ENCODE assay signal across 29 cellular contexts in genomic region chr18:5132987-5133386, GRCh38.
"Had no signal": no experiment of that assay in that cellular context is flagged by ENCODE, and none has a peak within 500 bp of the region (broad histone marks: within the 10 kb centered on the region; RNA-seq: fewer than 3 reads in every experiment).

No MANE protein-coding gene starts in this region.

- H3K36me3 Mint-ChIP-seq: naive B cell; natural killer cell treated with Interleukin-12 subunit alpha and Interleukin-12 subunit beta and Interleukin-15 and Interleukin-18, amount 100 ng/mL, for 72 hours; stimulated activated naive B cell treated with anti-CD40 and anti-IgM and Interleukin-4, amounts not matched to agents 10 μg/mL and 1 μg/mL and 100 μg/mL, for 72 hours had no signal

- H3K27me3 ChIP-seq: ovary, right lobe of liver, sigmoid colon, stomach, thyroid gland, tibial nerve, upper lobe of left lung, uterus had no signal

- H3K27ac ChIP-seq: ovary, parathyroid adenoma, psoas muscle, right lobe of liver, sigmoid colon, stomach, thoracic aorta, thyroid gland, tibial nerve, upper lobe of left lung, uterus had no signal

- ATAC-seq: naive thymus-derived CD8-positive, alpha-beta T cell; natural killer cell treated with Interleukin-12 subunit alpha and Interleukin-12 subunit beta and Interleukin-15 and Interleukin-18, amount 100 ng/mL, for 72 hours; psoas muscle; right cardiac atrium; stimulated activated naive B cell treated with anti-CD40 and anti-IgM and Interleukin-4, amounts not matched to agents 10 μg/mL and 1 μg/mL and 100 μg/mL, for 72 hours had no signal

- H3K27ac Mint-ChIP-seq: naive B cell; naive thymus-derived CD8-positive, alpha-beta T cell; natural killer cell treated with Interleukin-12 subunit alpha and Interleukin-12 subunit beta and Interleukin-15 and Interleukin-18, amount 100 ng/mL, for 72 hours; nephron progenitor cell; progenitor cell of endocrine pancreas; stimulated activated naive B cell treated with anti-CD40 and anti-IgM and Interleukin-4, amounts not matched to agents 10 μg/mL and 1 μg/mL and 100 μg/mL, for 72 hours; stimulated activated naive CD8-positive, alpha-beta T cell treated with anti-CD3 and anti-CD28 coated beads, Interleukin-15, Interleukin-2, amounts not matched to agents 100 ng/mL and 50 ng/mL, for 24 hours had no signal

- H3K9me3 ChIP-seq: ovary, psoas muscle, right lobe of liver, sigmoid colon, stomach, thoracic aorta, thyroid gland, tibial nerve, upper lobe of left lung, uterus had no signal

- H3K4me1 Mint-ChIP-seq: naive B cell; nephron progenitor cell; neural crest cell; stimulated activated naive B cell treated with anti-CD40 and anti-IgM and Interleukin-4, amounts not matched to agents 10 μg/mL and 1 μg/mL and 100 μg/mL, for 72 hours had no signal

- H3K9me3 Mint-ChIP-seq: neural crest cell; stimulated activated naive B cell treated with anti-CD40 and anti-IgM and Interleukin-4, amounts not matched to agents 10 μg/mL and 1 μg/mL and 100 μg/mL, for 72 hours; stimulated activated naive CD8-positive, alpha-beta T cell treated with anti-CD3 and anti-CD28 coated beads, Interleukin-15, Interleukin-2, amounts not matched to agents 100 ng/mL and 50 ng/mL, for 24 hours had no signal

- H3K4me3 Mint-ChIP-seq: naive B cell; naive thymus-derived CD8-positive, alpha-beta T cell; natural killer cell treated with Interleukin-12 subunit alpha and Interleukin-12 subunit beta and Interleukin-15 and Interleukin-18, amount 100 ng/mL, for 72 hours; nephron progenitor cell; neural crest cell; stimulated activated naive B cell treated with anti-CD40 and anti-IgM and Interleukin-4, amounts not matched to agents 10 μg/mL and 1 μg/mL and 100 μg/mL, for 72 hours; stimulated activated naive CD8-positive, alpha-beta T cell treated with anti-CD3 and anti-CD28 coated beads, Interleukin-15, Interleukin-2, amounts not matched to agents 100 ng/mL and 50 ng/mL, for 24 hours had no signal

- H3K27me3 Mint-ChIP-seq: naive thymus-derived CD8-positive, alpha-beta T cell; stimulated activated naive CD8-positive, alpha-beta T cell treated with anti-CD3 and anti-CD28 coated beads, Interleukin-15, Interleukin-2, amounts not matched to agents 100 ng/mL and 50 ng/mL, for 24 hours had no signal

- FAIRE-seq: small intestine had no signal

- DNase-seq: naive B cell; naive thymus-derived CD8-positive, alpha-beta T cell; nephron progenitor cell; occipital lobe; ovary; psoas muscle; right lobe of liver; sigmoid colon; small intestine; stimulated activated CD4-positive, alpha-beta T cell treated with anti-CD3 and anti-CD28 coated beads, Interleukin-12 subunit alpha, Interleukin-12 subunit beta, amount 100 ng/mL, for 4 hours; stimulated activated CD4-positive, alpha-beta T cell treated with anti-CD3 and anti-CD28 coated beads, Interleukin-1b, Interleukin-23, amount 100 ng/mL, for 48 hours; stimulated activated CD4-positive, alpha-beta T cell treated with anti-CD3 and anti-CD28 coated beads, Interleukin-4, amount 100 ng/mL, for 1 hour; stimulated activated CD4-positive, alpha-beta T cell treated with anti-CD3 and anti-CD28 coated beads, Interleukin-4, amount 100 ng/mL, for 4 hours; stimulated activated CD8-positive, alpha-beta memory T cell treated with anti-CD3 and anti-CD28 coated beads, Interleukin-4, amount 100 ng/mL, for 48 hours; stimulated activated naive B cell treated with anti-CD40 and anti-IgM and Interleukin-4, amounts not matched to agents 10 μg/mL and 1 μg/mL and 100 μg/mL, for 72 hours; stimulated activated naive CD4-positive, alpha-beta T cell treated with Interleukin-2 at 50 U/mL for 16 hours; stomach; thyroid gland; trophoblast cell; uterus had no signal

- H3K36me3 ChIP-seq: ovary, right lobe of liver, sigmoid colon, stomach, thoracic aorta, thyroid gland, tibial nerve, upper lobe of left lung, uterus had no signal

- H3K4me3 ChIP-seq: ovary, psoas muscle, right lobe of liver, sigmoid colon, stomach, thoracic aorta, thyroid gland, tibial nerve, upper lobe of left lung, uterus had no signal

- H3K4me1 ChIP-seq: psoas muscle, right lobe of liver, sigmoid colon, stomach, thyroid gland, tibial nerve, upper lobe of left lung, uterus had no signal
